23 cellular contexts compared by ENCODE assay signal in genomic region chr10:130339911-130340310, GRCh38.
DNase-seq lines count a peak whose midpoint lies in the region; ATAC-seq and TF ChIP-seq lines count a peak whose summit lies in the region.
"Had no signal": no experiment of that assay in that cellular context is flagged by ENCODE, and none has a peak within 500 bp of the region (broad histone marks: within the 10 kb centered on the region; RNA-seq: fewer than 3 reads in every experiment).

No MANE protein-coding gene starts in this region.

- peaks cover 2% of the 10 kb centered on the region for H3K9me3 Mint-ChIP-seq in activated CD8-positive, alpha-beta memory T cell treated with anti-CD3 and anti-CD28 coated beads, Interleukin-2, amount 10 ng/mL, durations not matched to agents 7 days and 5 days (ENCODE audit: low read depth)
- peaks cover 33% of the 10 kb centered on the region for H3K9me3 Mint-ChIP-seq in osteocyte (ENCODE audit: unreplicated experiment)
- H3K9me3 Mint-ChIP-seq: CD14-positive monocyte; CD4-positive, alpha-beta T cell had no signal

- H3K27ac Mint-ChIP-seq in activated CD8-positive, alpha-beta memory T cell treated with anti-CD3 and anti-CD28 coated beads, Interleukin-2, amount 10 ng/mL, durations not matched to agents 7 days and 5 days = no peak overlapping the region
- no peak overlapping the region for H3K27ac Mint-ChIP-seq in osteocyte (ENCODE audit: unreplicated experiment)
- H3K27ac Mint-ChIP-seq: CD14-positive monocyte; CD4-positive, alpha-beta T cell; CD8-positive, alpha-beta memory T cell; HFFc6 had no signal

- no peak overlapping the region for H3K4me3 ChIP-seq in coronary artery
- H3K4me3 ChIP-seq: A549; BLaER1 treated with 17β-estradiol and CSF1 and Interleukin-3, amounts not matched to agents 10 nM and 100 nM; HAP-1 had no signal

- no peak overlapping the region for H3K4me3 Mint-ChIP-seq in activated CD8-positive, alpha-beta memory T cell treated with anti-CD3 and anti-CD28 coated beads, Interleukin-2, amount 10 ng/mL, durations not matched to agents 7 days and 5 days
- H3K4me3 Mint-ChIP-seq in osteocyte (ENCODE audit: unreplicated experiment) = no peak overlapping the region
- H3K4me3 Mint-ChIP-seq: CD14-positive monocyte; CD4-positive, alpha-beta T cell; HFFc6 had no signal

- no peaks in the 10 kb centered on the region for H3K36me3 Mint-ChIP-seq in activated CD8-positive, alpha-beta memory T cell treated with anti-CD3 and anti-CD28 coated beads, Interleukin-2, amount 10 ng/mL, durations not matched to agents 7 days and 5 days
- peaks cover 4% of the 10 kb centered on the region for H3K36me3 Mint-ChIP-seq in osteocyte (ENCODE audit: unreplicated experiment)
- H3K36me3 Mint-ChIP-seq: CD14-positive monocyte; CD8-positive, alpha-beta memory T cell had no signal

- CTCF ChIA-PET in activated CD8-positive, alpha-beta memory T cell treated with anti-CD3 and anti-CD28 coated beads, Interleukin-2, amount 10 ng/mL, durations not matched to agents 7 days and 5 days (lab: Charles Lee) = no interaction called here

- no peaks in the 10 kb centered on the region for H3K4me1 Mint-ChIP-seq in activated CD8-positive, alpha-beta memory T cell treated with anti-CD3 and anti-CD28 coated beads, Interleukin-2, amount 10 ng/mL, durations not matched to agents 7 days and 5 days
- H3K4me1 Mint-ChIP-seq in osteocyte (ENCODE audit: unreplicated experiment) = no peaks in the 10 kb centered on the region
- H3K4me1 Mint-ChIP-seq: CD14-positive monocyte; CD8-positive, alpha-beta memory T cell had no signal

- no peaks in the 10 kb centered on the region for H3K27me3 Mint-ChIP-seq in activated CD8-positive, alpha-beta memory T cell treated with anti-CD3 and anti-CD28 coated beads, Interleukin-2, amount 10 ng/mL, durations not matched to agents 7 days and 5 days
- no peaks in the 10 kb centered on the region for H3K27me3 Mint-ChIP-seq in osteocyte (ENCODE audit: unreplicated experiment)

- TF ChIP-seq CTCF in coronary artery (IDR thresholded peaks at IDR 0.05) (no peak), osteocyte (IDR thresholded peaks at IDR 0.05) (no peak)

- no peak overlapping the region for H3K27ac ChIP-seq in coronary artery
- H3K27ac ChIP-seq: A549; BLaER1 treated with 17β-estradiol and CSF1 and Interleukin-3, amounts not matched to agents 10 nM and 100 nM had no signal

- ATAC-seq in activated CD8-positive, alpha-beta memory T cell treated with anti-CD3 and anti-CD28 coated beads, Interleukin-2, amount 10 ng/mL, durations not matched to agents 7 days and 5 days = no peak
- ATAC-seq in HG03025 (IDR thresholded peaks at IDR 0.05; ENCODE audit: low FRiP score, unreplicated experiment) = no peak
- ATAC-seq in GM19463 (IDR thresholded peaks at IDR 0.05; ENCODE audit: unreplicated experiment) = no peak
- ATAC-seq: A549 had no signal

- DNase-seq in activated CD8-positive, alpha-beta memory T cell treated with anti-CD3 and anti-CD28 coated beads, Interleukin-2, amount 10 ng/mL, durations not matched to agents 7 days and 5 days = peak; percentile 1
- DNase-seq in activated CD8-positive, alpha-beta memory T cell treated with anti-CD3 and anti-CD28 coated beads, Interleukin-2, amount 50 U/mL, for 4 hours = no peak
- DNase-seq in coronary artery (ENCODE audit: low spot score) = peak; percentile 21
- DNase-seq in osteocyte (ENCODE audit: extremely low spot score, unreplicated experiment) = peak; percentile 69
- no peak for DNase-seq in DMS114 treated with DMSO at 0.1 percent for 48 hours (lab: John Stamatoyannopoulos, UW; ENCODE audit: unreplicated experiment)
- DNase-seq: 8988T; ACHN; AML-193; BE2C; CD4-positive, alpha-beta T cell; CD8-positive, alpha-beta memory T cell; DMS 273 treated with DMSO at 0.1 percent for 48 hours; DMS53; DMS79 treated with DMSO at 0.1 percent for 48 hours; GF-D8; GOT3; HFFc6 had no signal

Comparison
In these comparisons a context has a peak if more than half of its experiments do, and no peak if none do; other contexts are left out.
1. DNase-seq: peak in activated CD8-positive, alpha-beta memory T cell treated with anti-CD3 and anti-CD28 coated beads, Interleukin-2, amount 10 ng/mL, durations not matched to agents 7 days and 5 days (single experiment), coronary artery (single experiment) and osteocyte (single experiment); none in activated CD8-positive, alpha-beta memory T cell treated with anti-CD3 and anti-CD28 coated beads, Interleukin-2, amount 50 U/mL, for 4 hours (single experiment) and DMS114 treated with DMSO at 0.1 percent for 48 hours (single experiment).